12 cellular contexts compared by ENCODE assay signal in the genomic region with DNA sequence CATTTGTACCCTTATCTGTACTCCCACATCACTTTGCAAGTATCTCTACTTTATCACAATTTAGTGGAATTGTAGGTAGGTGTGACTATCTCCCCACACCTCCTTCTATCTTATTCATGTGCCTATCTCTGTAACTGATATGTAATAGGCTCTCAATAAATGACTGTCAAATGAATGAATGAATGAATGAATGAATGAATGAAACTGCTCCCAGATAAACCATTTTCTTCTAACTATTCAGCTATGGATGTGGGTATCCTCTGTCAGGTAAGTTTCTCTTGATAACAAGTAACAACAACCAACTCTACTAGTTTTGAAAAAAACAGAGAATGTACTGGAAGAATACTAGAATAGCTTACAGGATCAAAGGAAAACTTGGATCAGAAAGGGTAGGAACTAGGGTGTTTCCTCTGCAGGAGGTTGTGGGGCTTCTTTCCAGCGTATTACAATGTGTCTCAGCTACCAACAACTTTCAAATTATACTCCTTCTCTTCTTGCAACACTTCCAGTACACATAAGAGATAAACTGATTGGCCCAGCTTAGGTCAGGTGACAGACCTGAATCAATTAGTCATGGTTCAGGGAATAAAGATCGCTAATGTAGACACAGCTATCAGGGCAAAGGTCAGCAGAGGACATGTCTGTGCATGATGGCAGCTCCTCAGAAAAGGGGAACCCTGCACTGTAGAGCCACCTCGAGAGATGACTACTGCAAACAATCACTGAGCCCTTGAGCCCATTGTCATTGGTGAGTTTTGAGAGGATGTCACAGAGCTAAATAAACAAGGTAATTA. TPM values are rescaled to one million over a fixed set of nuclear protein-coding genes. Genes with fewer than 3 reads are reported as not detected.
DNase-seq lines count a peak whose midpoint lies in the region; ATAC-seq, FAIRE-seq and TF ChIP-seq lines count a peak whose summit lies in the region.
"Had no signal": no experiment of that assay in that cellular context is flagged by ENCODE, and none has a peak within 500 bp of the region (broad histone marks: within the 10 kb centered on the region; RNA-seq: fewer than 3 reads in every experiment).

No MANE protein-coding gene starts in this region.

- H2AFZ ChIP-seq in GM12878 (ENCODE audit: control insufficient read depth, low read depth, low read length) = no peak overlapping the region

- WGBS in GM12878 (ENCODE audit: insufficient coverage, insufficient replicate concordance, low lambda C conversion rate, missing lambda C conversion rate) = 17% methylated on average over 3 of the region's 3 CpGs
- 55 to 58% methylated on average over 3 of the region's 3 CpGs for WGBS in thyroid gland, 2 donors
- 66% methylated on average over 3 of the region's 3 CpGs for WGBS in prostate gland

- H3K27me3 ChIP-seq in GM12878 (replicated peaks in 1 of 2; ENCODE audit: control insufficient read depth in 2 of 2, insufficient read depth in 2 of 2, low read length in 1 of 2) (no peaks in the 10 kb centered on the region), thyroid gland (no peaks in the 10 kb centered on the region), tibial artery (no peaks in the 10 kb centered on the region), prostate gland (replicated peaks; ENCODE audit: insufficient read depth) (peaks cover 2% of the 10 kb centered on the region)

- TF ChIP-seq CTCF in GM12878 (IDR thresholded peaks at IDR 0.05 in 2 of 3, conservative IDR thresholded peaks at IDR 0.05 in 1 of 3; ENCODE audit: control insufficient read depth in 2 of 3, extremely low read depth in 1 of 3, insufficient read depth in 1 of 3, low read depth in 3 of 3, low read length in 3 of 3) (no peak), thyroid gland (IDR thresholded peaks at IDR 0.05) (no peak), tibial artery (IDR thresholded peaks at IDR 0.05) (no peak), prostate gland (IDR thresholded peaks at IDR 0.05) (no peak)

- no peak for TF ChIP-seq EP300 in GM12878 (IDR thresholded peaks at IDR 0.05; ENCODE audit: borderline replicate concordance in 1 of 2, control insufficient read depth in 1 of 2, low read depth in 2 of 2, low read length in 2 of 2)

- peak; percentile 5 to 30 for DNase-seq in AML-193 (lab: John Stamatoyannopoulos, UW)
- no peak for DNase-seq in GM12878 (ENCODE audit: low read depth, low spot score)
- no peak for DNase-seq in thyroid gland
- DNase-seq in tibial artery = no peak
- no peak for DNase-seq in prostate gland (ENCODE audit: low spot score)
- DNase-seq: activated CD4-positive, alpha-beta T cell treated with anti-CD3 and anti-CD28 coated beads for 1 hour; aorta; NCI-H526 treated with DMSO at 0.1 percent for 48 hours; stimulated activated CD4-positive, alpha-beta T cell treated with anti-CD3 and anti-CD28 coated beads, Interleukin-15, amount 100 ng/mL, for 24 hours had no signal

- H3K79me2 ChIP-seq in GM12878 (ENCODE audit: control insufficient read depth, insufficient read depth, low read length) = no peaks in the 10 kb centered on the region

- TF ChIP-seq POLR2A in GM12878 (IDR thresholded peaks at IDR 0.05; ENCODE audit: low read depth, low read length) (no peak), thyroid gland (IDR thresholded peaks at IDR 0.05) (no peak), prostate gland (IDR thresholded peaks at IDR 0.05) (no peak)

- no peak overlapping the region for H3K27ac ChIP-seq in GM12878 (ENCODE audit: control insufficient read depth, insufficient read depth)
- no peak overlapping the region for H3K27ac ChIP-seq in thyroid gland
- no peak overlapping the region for H3K27ac ChIP-seq in tibial artery
- H3K27ac ChIP-seq in prostate gland = no peak overlapping the region

- RAD21 ChIA-PET in GM12878 (lab: Charles Lee; ENCODE audit: unreplicated experiment) = interaction anchor here (0.7 to 2.4 kb wide), 6 partner anchors 9 to 230 kb away, joined by 3 to 21 read pairs (median 4); a partner anchor contains a TSS

- SMC1A ChIA-PET in GM12878 (lab: Charles Lee; ENCODE audit: uncharacterized antibody, unreplicated experiment) = interaction anchor here (0.6 to 5.3 kb wide), 19 partner anchors 8 to 343 kb away, joined by 3 to 20 read pairs (median 4); no protein-coding TSS in a partner anchor

- FAIRE-seq in GM12878 (lab: Jason Lieb, UNC) = no peak

- H3K4me3 ChIP-seq in GM12878 = no peak overlapping the region
- H3K4me3 ChIP-seq in thyroid gland (replicated peaks in 1 of 3) = no peak overlapping the region
- H3K4me3 ChIP-seq in tibial artery = no peak overlapping the region
- H3K4me3 ChIP-seq in prostate gland = no peak overlapping the region

- POLR2A ChIA-PET in GM12878 (lab: Charles Lee) = interaction anchor here (0.7 to 1.1 kb wide), 4 partner anchors 14 to 54 kb away, joined by 3 to 7 read pairs (median 4); no protein-coding TSS in a partner anchor

- no peak for TF ChIP-seq RAD21 in GM12878 (IDR thresholded peaks at IDR 0.05; ENCODE audit: insufficient read depth, low read depth, low read length)

- in situ Hi-C loops in GM12878 (cut with MboI) = no loop called here

- no peaks in the 10 kb centered on the region for H4K20me1 ChIP-seq in GM12878 (ENCODE audit: control insufficient read depth, insufficient read depth)

- no peak overlapping the region for H3K4me2 ChIP-seq in GM12878 (ENCODE audit: control insufficient read depth, insufficient read depth)

- intact Hi-C loops in GM12878 (cut with micrococcal nuclease; ENCODE audit: unreplicated experiment) = no loop called here
- intact Hi-C loops in thyroid gland (cut with DNase I) = no loop called here
- intact Hi-C loops in tibial artery (cut with DNase I; ENCODE audit: low total_unique reads) = no loop called here
- intact Hi-C loops in prostate gland (cut with DNase I) = no loop called here

- peak; percentile 90 for ATAC-seq in GM18868 (IDR thresholded peaks at IDR 0.05; ENCODE audit: unreplicated experiment)
- ATAC-seq in HG03520 (IDR thresholded peaks at IDR 0.05; ENCODE audit: unreplicated experiment) = peak; percentile 61
- peak; percentile 96 for ATAC-seq in GM12878
- no peak for ATAC-seq in GM21717 (IDR thresholded peaks at IDR 0.05; ENCODE audit: unreplicated experiment)

- no peaks in the 10 kb centered on the region for H3K36me3 ChIP-seq in GM12878 (ENCODE audit: control insufficient read depth in 2 of 2, insufficient read depth in 2 of 2, low read length in 1 of 2)
- H3K36me3 ChIP-seq in thyroid gland = no peaks in the 10 kb centered on the region
- H3K36me3 ChIP-seq in tibial artery = no peaks in the 10 kb centered on the region
- H3K36me3 ChIP-seq in prostate gland = no peaks in the 10 kb centered on the region

- CTCF ChIA-PET in GM12878 (lab: Yijun Ruan, JAX) = interaction anchor here (0.6 to 17.1 kb wide), 9 partner anchors 10 to 1058 kb away, joined by 3 to 293 read pairs (median 5); a partner anchor contains a TSS

- no peaks in the 10 kb centered on the region for H3K9me3 ChIP-seq in GM12878 (replicated peaks; ENCODE audit: control insufficient read depth, insufficient read depth, low read length)
- no peaks in the 10 kb centered on the region for H3K9me3 ChIP-seq in thyroid gland
- H3K9me3 ChIP-seq in tibial artery = no peaks in the 10 kb centered on the region
- H3K9me3 ChIP-seq in prostate gland = no peaks in the 10 kb centered on the region

- H3K4me1 ChIP-seq in GM12878 (ENCODE audit: control insufficient read depth, insufficient read depth, low read length) = no peaks in the 10 kb centered on the region
- no peaks in the 10 kb centered on the region for H3K4me1 ChIP-seq in thyroid gland
- no peaks in the 10 kb centered on the region for H3K4me1 ChIP-seq in tibial artery
- no peaks in the 10 kb centered on the region for H3K4me1 ChIP-seq in prostate gland (replicated peaks)

- H3K9ac ChIP-seq in GM12878 (ENCODE audit: control insufficient read depth, insufficient read depth, low read length) = no peak overlapping the region

- no TSS peak for BruUV-seq in GM12878 (replicated peaks; lab: Mats Ljungman, UMichigan)

TF ChIP-seq in GM12878, 131 proteins besides CTCF, POLR2A, EP300 and RAD21 (continues in another document):
- TF ChIP-seq NR2F1 (conservative IDR thresholded peaks at IDR 0.05) (peak; percentile 93), KDM1A (IDR thresholded peaks at IDR 0.05; ENCODE audit: borderline replicate concordance) (no peak), SPI1 (IDR thresholded peaks at IDR 0.05; ENCODE audit: borderline replicate concordance, insufficient read depth, low read depth, low read length) (peak; percentile 73)

RNA-seq across cellular contexts. Expression of a gene that starts 37.0 kb away (rescaled TPM):
- 128 and 134 TPM in 2 replicates for total RNA-seq in GM12878 (2013; cell fraction: nucleolus; rRNA removed)
- total RNA-seq in GM12878 (2014; rRNA removed) (9.9 and 10.9 TPM in 2 replicates), GM12878 (2014; rRNA removed; fragmentation: Illumina TruSeq; extraction: Trizol) (17.0 and 18.9 TPM in 2 replicates), GM12878 (2021) (13.3 and 14.1 TPM in 2 replicates), thyroid gland (10 to 100 TPM; 47.5 to 89.9 (median 55.5) TPM), prostate gland (10 to 100 TPM; 35.2 to 36.2 TPM)
- 16.0 TPM for polyA plus RNA-seq in GM12878 (2011; ENCODE audit: low read depth)
- polyA plus RNA-seq in GM12878 (2011; rRNA removed) (18.3 and 33.2 TPM in 2 replicates), GM12878 (2014; fragmentation: Illumina TruSeq; extraction: Trizol) (17.0 and 24.9 TPM in 2 replicates), GM12878 (2014; fragmentation: Nextera tagmentation; extraction: Ambion mirVana) (1 to 10 TPM; 2.6 to 3.8 TPM), GM12878 (2014; rRNA removed) (11.5 and 13.9 TPM in 2 replicates), GM12878 (2016; fragmentation: Nextera tagmentation; extraction: Ambion mirVana) (10 to 100 TPM; 11.7 to 12.4 TPM)
- 4.1 and 4.6 TPM in 2 replicates for polyA plus RNA-seq in GM12878 (2011; cell fraction: cytosol; rRNA removed)
- polyA plus RNA-seq in GM12878 (2011; cell fraction: nucleus; rRNA removed) = 39.4 and 45.8 TPM in 2 replicates
- polyA plus RNA-seq in GM12878 (2012) = 9.5 and 13.4 TPM in 2 replicates
- polyA minus RNA-seq in GM12878 (2011; rRNA and poly(A)+ RNA removed) = 14.6 and 19.4 TPM in 2 replicates
- 7.6 and 10.2 TPM in 2 replicates for polyA minus RNA-seq in GM12878 (2011; cell fraction: cytosol; rRNA and poly(A)+ RNA removed)
- 22.7 and 26.3 TPM in 2 replicates for polyA minus RNA-seq in GM12878 (2011; cell fraction: nucleus; rRNA and poly(A)+ RNA removed)

Comparison
In these comparisons a context has a peak if more than half of its experiments do, and no peak if none do; other contexts are left out.
1. DNase-seq: peak in AML-193 (2 of 2); none in GM12878 (single experiment), thyroid gland (0 of 2), tibial artery (0 of 2) and prostate gland (single experiment).